In genomic region chr21:45056917-45057560, GRCh38 we compare ENCODE assay signal across 25 cellular contexts.
"Had no signal": no experiment of that assay in that cellular context is flagged by ENCODE, and none has a peak within 500 bp of the region (broad histone marks: within the 10 kb centered on the region; RNA-seq: fewer than 3 reads in every experiment).

No MANE protein-coding gene starts in this region.

- H3K27ac Mint-ChIP-seq: activated CD4-positive, alpha-beta memory T cell treated with anti-CD3 and anti-CD28 coated beads, Interleukin-2, amount 10 ng/mL, durations not matched to agents 7 days and 5 days; activated CD4-positive, alpha-beta T cell treated with anti-CD3 and anti-CD28 coated beads, Interleukin-2, amount 10 ng/mL, durations not matched to agents 24 days and 14 days; activated naive CD8-positive, alpha-beta T cell treated with anti-CD3 and anti-CD28 coated beads, Interleukin-2, amount 50 U/mL, for 24 hours; activated T-helper 1 cell treated with anti-CD3 and anti-CD28 coated beads, Interleukin-12 subunit alpha, Interleukin-12 subunit beta, Interleukin-2, Interleukin-4 antibody, amounts not matched to agents 30 ng/mL and 10 ng/mL and 1 ng/mL, durations not matched to agents 14 hours and 24 hours and 36 hours; dendritic cell treated with granulocyte-macrophage colony-stimulating factor and Interleukin-4, amounts not matched to agents 40 ng/mL and 50 ng/mL, for 4 days; progenitor cell of endocrine pancreas had no signal

- DNase-seq: activated CD4-positive, alpha-beta memory T cell treated with anti-CD3 and anti-CD28 coated beads, Interleukin-2, amount 10 ng/mL, durations not matched to agents 7 days and 5 days; activated CD4-positive, alpha-beta T cell treated with anti-CD3 and anti-CD28 coated beads, Interleukin-2, amount 10 ng/mL, durations not matched to agents 24 days and 14 days; activated gamma-delta T cell; activated naive CD4-positive, alpha-beta T cell treated with anti-CD3 and anti-CD28 coated beads, Interleukin-2, amount 50 U/mL, for 16 hours; activated naive CD8-positive, alpha-beta T cell treated with anti-CD3 and anti-CD28 coated beads, Interleukin-2, amount 50 U/mL, for 24 hours; activated T-cell treated with anti-CD3 and anti-CD28 coated beads for 4 hours; body of pancreas; effector CD4-positive, alpha-beta T cell; islet precursor cell; left colon; naive thymus-derived CD8-positive, alpha-beta T cell; retina; stimulated activated naive CD8-positive, alpha-beta T cell treated with anti-CD3 and anti-CD28 coated beads, Interleukin-15, amount 100 ng/mL, for 72 hours had no signal

- H3K4me3 ChIP-seq: body of pancreas, cardiac muscle cell, gastrocnemius medialis, lung, neural progenitor cell, tibial nerve had no signal

- H3K9me3 Mint-ChIP-seq: activated CD4-positive, alpha-beta memory T cell treated with anti-CD3 and anti-CD28 coated beads, Interleukin-2, amount 10 ng/mL, durations not matched to agents 7 days and 5 days; activated CD4-positive, alpha-beta T cell treated with anti-CD3 and anti-CD28 coated beads, Interleukin-2, amount 10 ng/mL, durations not matched to agents 24 days and 14 days; activated naive CD8-positive, alpha-beta T cell treated with anti-CD3 and anti-CD28 coated beads, Interleukin-2, amount 50 U/mL, for 24 hours; activated T-helper 1 cell treated with anti-CD3 and anti-CD28 coated beads, Interleukin-12 subunit alpha, Interleukin-12 subunit beta, Interleukin-2, Interleukin-4 antibody, amounts not matched to agents 30 ng/mL and 10 ng/mL and 1 ng/mL, durations not matched to agents 14 hours and 24 hours and 36 hours; dendritic cell treated with granulocyte-macrophage colony-stimulating factor and Interleukin-4, amounts not matched to agents 40 ng/mL and 50 ng/mL, for 4 days; naive thymus-derived CD8-positive, alpha-beta T cell; stimulated activated naive CD8-positive, alpha-beta T cell treated with anti-CD3 and anti-CD28 coated beads, Interleukin-15, amount 100 ng/mL, for 72 hours had no signal

- H3K4me3 Mint-ChIP-seq: activated CD4-positive, alpha-beta memory T cell treated with anti-CD3 and anti-CD28 coated beads, Interleukin-2, amount 10 ng/mL, durations not matched to agents 7 days and 5 days; activated CD4-positive, alpha-beta T cell treated with anti-CD3 and anti-CD28 coated beads, Interleukin-2, amount 10 ng/mL, durations not matched to agents 24 days and 14 days; activated naive CD8-positive, alpha-beta T cell treated with anti-CD3 and anti-CD28 coated beads, Interleukin-2, amount 50 U/mL, for 24 hours; activated T-helper 1 cell treated with anti-CD3 and anti-CD28 coated beads, Interleukin-12 subunit alpha, Interleukin-12 subunit beta, Interleukin-2, Interleukin-4 antibody, amounts not matched to agents 30 ng/mL and 10 ng/mL and 1 ng/mL, durations not matched to agents 14 hours and 24 hours and 36 hours; dendritic cell treated with granulocyte-macrophage colony-stimulating factor and Interleukin-4, amounts not matched to agents 40 ng/mL and 50 ng/mL, for 4 days; naive thymus-derived CD8-positive, alpha-beta T cell; stimulated activated naive CD8-positive, alpha-beta T cell treated with anti-CD3 and anti-CD28 coated beads, Interleukin-15, amount 100 ng/mL, for 72 hours had no signal

- H3K4me2 ChIP-seq: neural progenitor cell had no signal

- H3K36me3 Mint-ChIP-seq: naive thymus-derived CD8-positive, alpha-beta T cell; neural progenitor cell had no signal

- FAIRE-seq: endometrium, urothelium cell line had no signal

- H3K4me1 ChIP-seq: body of pancreas, neural progenitor cell, tibial nerve had no signal

- H2AFZ ChIP-seq: neural progenitor cell had no signal

- H3K36me3 ChIP-seq: cardiac muscle cell, gastrocnemius medialis, neural progenitor cell, tibial nerve had no signal

- H3K27me3 ChIP-seq: cardiac muscle cell, gastrocnemius medialis, neural progenitor cell had no signal

- H3K27ac ChIP-seq: body of pancreas, cardiac muscle cell, neural progenitor cell, tibial nerve, VCaP had no signal

- H3K9ac ChIP-seq: neural progenitor cell had no signal

- ATAC-seq: activated CD4-positive, CD25-positive, alpha-beta regulatory T cell treated with anti-CD3 and anti-CD28 coated beads, Interleukin-2, amount 50 U/mL, for 24 hours; activated naive CD8-positive, alpha-beta T cell treated with anti-CD3 and anti-CD28 coated beads, Interleukin-2, amount 50 U/mL, for 24 hours; gastrocnemius medialis; left colon; naive thymus-derived CD8-positive, alpha-beta T cell; stimulated activated naive CD8-positive, alpha-beta T cell treated with anti-CD3 and anti-CD28 coated beads, Interleukin-15, amount 100 ng/mL, for 72 hours had no signal

- H3K4me1 Mint-ChIP-seq: activated CD4-positive, alpha-beta memory T cell treated with anti-CD3 and anti-CD28 coated beads, Interleukin-2, amount 10 ng/mL, durations not matched to agents 7 days and 5 days; activated CD4-positive, alpha-beta T cell treated with anti-CD3 and anti-CD28 coated beads, Interleukin-2, amount 10 ng/mL, durations not matched to agents 24 days and 14 days; activated naive CD8-positive, alpha-beta T cell treated with anti-CD3 and anti-CD28 coated beads, Interleukin-2, amount 50 U/mL, for 24 hours; naive thymus-derived CD8-positive, alpha-beta T cell; stimulated activated naive CD8-positive, alpha-beta T cell treated with anti-CD3 and anti-CD28 coated beads, Interleukin-15, amount 100 ng/mL, for 72 hours had no signal

- H3K9me3 ChIP-seq: body of pancreas, gastrocnemius medialis, tibial nerve had no signal
